In the genomic region with DNA sequence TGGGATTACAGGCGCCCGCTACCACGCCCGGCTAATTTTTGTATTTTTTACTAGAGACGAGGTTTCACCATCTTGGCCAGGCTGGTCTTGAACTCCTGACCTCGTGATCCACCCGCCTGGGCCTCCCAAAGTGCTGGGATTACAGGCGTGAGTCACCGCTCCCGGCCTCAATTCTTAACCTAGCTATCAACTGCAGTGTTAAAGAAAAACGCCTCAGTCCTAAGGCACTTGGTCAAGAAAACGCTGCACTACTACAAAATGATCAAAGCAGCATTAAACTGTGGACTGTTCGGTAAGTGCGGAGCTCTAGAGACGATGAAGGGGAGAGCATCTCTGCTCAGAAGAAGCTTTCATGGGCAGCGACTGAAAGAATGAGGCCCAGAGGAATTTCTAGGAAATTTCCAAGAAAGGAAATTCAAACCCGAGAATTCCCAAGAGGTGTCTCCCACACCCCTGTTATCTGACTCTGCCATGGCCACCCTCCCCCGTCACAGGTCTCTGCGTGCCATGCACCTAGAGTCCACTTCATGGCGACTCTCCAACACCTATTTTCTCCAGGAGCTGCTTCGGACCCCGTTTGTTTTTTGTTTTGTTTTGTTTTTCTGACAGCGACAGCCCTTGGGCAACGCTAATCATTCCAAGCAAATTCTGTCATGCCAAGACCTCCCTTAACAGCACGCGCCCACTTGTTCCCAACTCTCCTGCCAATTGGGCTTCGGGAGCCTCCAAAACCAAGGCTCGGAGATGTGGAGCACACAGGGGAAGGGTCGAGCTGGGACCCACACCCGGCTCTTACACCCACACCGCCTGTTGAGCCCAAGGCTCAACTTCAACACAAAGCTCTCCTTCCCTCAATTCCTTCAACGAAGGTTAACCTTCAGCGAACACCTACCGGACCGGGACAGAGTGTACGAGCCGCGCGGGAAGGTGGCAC, we compare ENCODE assay signal across 10 cellular contexts. TPM values are rescaled to one million over a fixed set of nuclear protein-coding genes. Genes with fewer than 3 reads are reported as not detected.
DNase-seq lines count a peak whose midpoint lies in the region; ATAC-seq, FAIRE-seq and TF ChIP-seq lines count a peak whose summit lies in the region.
"Not testable (repeated sequence)": the region's sequence is repeated elsewhere in the genome, so short reads cannot be mapped to it uniquely, and the experiment has no call there.
"Had no signal": no experiment of that assay in that cellular context is flagged by ENCODE, and none has a peak within 500 bp of the region (broad histone marks: within the 10 kb centered on the region; RNA-seq: fewer than 3 reads in every experiment).

No MANE protein-coding gene starts in this region.

- not testable (repeated sequence) for H3K23ac ChIP-seq in H1 (ENCODE audit: insufficient read length)

- not testable (repeated sequence) for TF ChIP-seq EP300 in H1 (IDR thresholded peaks at IDR 0.05; ENCODE audit: borderline replicate concordance in 1 of 2, low read depth in 2 of 2, low read length in 2 of 2)

- H3K14ac ChIP-seq in H1 (ENCODE audit: insufficient read length) = not testable (repeated sequence)

- not testable (repeated sequence) for H3K9me3 ChIP-seq in H1 (ENCODE audit: insufficient read depth in 2 of 2, low read depth in 1 of 2, low read length in 1 of 2); neural progenitor cell (ENCODE audit: low read depth); testis

- H3K27me3 ChIP-seq in H1 (replicated peaks in 1 of 4; ENCODE audit: control insufficient read depth in 3 of 4, extremely low read depth in 1 of 4, insufficient read depth in 3 of 4, low read length in 3 of 4); neural progenitor cell; testis: not testable (repeated sequence)

- ATAC-seq in activated naive CD4-positive, alpha-beta T cell treated with anti-CD3 and anti-CD28 coated beads, Interleukin-2, amount 50 U/mL, for 72 hours = not testable (repeated sequence)

- peak overlapping the region; percentile 85 for H2BK5ac ChIP-seq in H1 (ENCODE audit: low read depth, low read length)

- not testable (repeated sequence) for H4K20me1 ChIP-seq in H1 (replicated peaks in 1 of 2; ENCODE audit: control insufficient read depth in 1 of 2, insufficient read depth in 2 of 2, low read length in 2 of 2)
- H4K20me1 ChIP-seq in neural progenitor cell (ENCODE audit: low read depth) = peaks cover 19% of the 10 kb centered on the region

- H3K18ac ChIP-seq in H1 (ENCODE audit: extremely low read depth, low read length) = peak overlapping the region; percentile 48; the same call in 1 of the 2 replicates

- not testable (repeated sequence) for H3K23me2 ChIP-seq in H1 (ENCODE audit: low read depth, low read length)

- H3K27ac Mint-ChIP-seq in CD14-positive monocyte (peak overlapping the region; percentile 88 to 97 (median 92)), immature natural killer cell (peak overlapping the region; percentile 85 to 97 (median 90)), neural progenitor cell (peak overlapping the region; percentile 74)
- peak overlapping the region; percentile 97 to 98 for H3K27ac Mint-ChIP-seq in activated naive CD4-positive, alpha-beta T cell treated with anti-CD3 and anti-CD28 coated beads, Interleukin-2, amount 50 U/mL, for 72 hours

- 0 out of 2 replicates have a peak overlapping the region, but pooled peaks have one; percentile 50 for H2BK12ac ChIP-seq in H1 (ENCODE audit: low read depth, low read length)

- not testable (repeated sequence) for TF ChIP-seq RAD21 in H1 (IDR thresholded peaks at IDR 0.05 in 1 of 2, conservative IDR thresholded peaks at IDR 0.05 in 1 of 2; ENCODE audit: low read depth in 2 of 2, low read length in 2 of 2)

- not testable (repeated sequence) for H3K4me1 ChIP-seq in H1 (replicated peaks in 1 of 4; ENCODE audit: control insufficient read depth in 3 of 4, insufficient read depth in 4 of 4, low read length in 3 of 4)
- H3K4me1 ChIP-seq in neural progenitor cell (peaks cover 20% of the 10 kb centered on the region), testis (peaks cover 23% of the 10 kb centered on the region)

- H3K27ac ChIP-seq in RWPE1 (peak overlapping the region; percentile 89), H1 (ENCODE audit: low read depth, low read length) (peak overlapping the region; percentile 91), neural progenitor cell (peak overlapping the region; percentile 42), testis (peak overlapping the region; percentile 78 to 87)

- CTCF ChIA-PET in RWPE1 (lab: Yijun Ruan, JAX) (interaction anchor here (0.5 to 0.7 kb wide), 3 partner anchors 25 to 158 kb away, joined by 3 read pairs; no protein-coding TSS in a partner anchor), H1 (lab: Charles Lee; ENCODE audit: partially characterized antibody) (interaction anchor here (0.6 to 3.9 kb wide), 9 partner anchors 10 to 166 kb away, joined by 3 to 28 read pairs (median 3); no protein-coding TSS in a partner anchor)

- H2BK120ac ChIP-seq in H1 (replicated peaks; ENCODE audit: low read depth, low read length) = not testable (repeated sequence)

- H3K36me3 ChIP-seq in H1 (ENCODE audit: control insufficient read depth in 2 of 4, insufficient read depth in 4 of 4, low read length in 3 of 4) = peaks cover 0 to 11% (median 3%) of the 10 kb centered on the region in 4 experiments; a peak in 4 of 8 replicates
- H3K36me3 ChIP-seq in neural progenitor cell; testis (ENCODE audit: low read depth, missing control alignments): not testable (repeated sequence)

- H3K56ac ChIP-seq in H1 (replicated peaks; ENCODE audit: insufficient read length, low read depth, low read length) = peak overlapping the region; percentile 30

- intact Hi-C loops in CD14-positive monocyte (cut with micrococcal nuclease) (loop anchor here in 1 of 2 donors (2.0 to 10.0 kb wide), 2 partner anchors 164 to 306 kb away; no protein-coding TSS in a partner anchor), testis (cut with DNase I; ENCODE audit: low total_unique reads) (loop anchor here (5.0 kb wide), 1 partner anchor 157 kb away; no protein-coding TSS in a partner anchor)

- H3K79me2 ChIP-seq in H1 (ENCODE audit: control insufficient read depth in 1 of 2, insufficient read depth in 2 of 2, low read length in 2 of 2) (peaks cover 14 to 56% of the 10 kb centered on the region in 2 experiments), neural progenitor cell (ENCODE audit: low read depth) (peaks cover 62% of the 10 kb centered on the region)

- H2BK20ac ChIP-seq in H1 (ENCODE audit: low read length) = not testable (repeated sequence)

- H3K9me3 Mint-ChIP-seq in CD14-positive monocyte; activated naive CD4-positive, alpha-beta T cell treated with anti-CD3 and anti-CD28 coated beads, Interleukin-2, amount 50 U/mL, for 72 hours; immature natural killer cell; neural progenitor cell: not testable (repeated sequence)

- H3K36me3 Mint-ChIP-seq in CD14-positive monocyte, immature natural killer cell, neural progenitor cell: not testable (repeated sequence)
- peaks cover 12 to 22% of the 10 kb centered on the region in 2 donors for H3K36me3 Mint-ChIP-seq in activated naive CD4-positive, alpha-beta T cell treated with anti-CD3 and anti-CD28 coated beads, Interleukin-2, amount 50 U/mL, for 72 hours

- H2BK15ac ChIP-seq in H1 (ENCODE audit: low read length) = not testable (repeated sequence)

- H2AK5ac ChIP-seq in H1 (ENCODE audit: low read depth, low read length) = peak overlapping the region; percentile 90; the same call in 1 of the 2 replicates

- TF ChIP-seq POLR2A in H1 (IDR thresholded peaks at IDR 0.05; ENCODE audit: control extremely low read depth in 1 of 2, low read depth in 2 of 2, low read length in 2 of 2); testis (IDR thresholded peaks at IDR 0.05): not testable (repeated sequence)

- H3F3A ChIP-seq in neural progenitor cell (ENCODE audit: low read depth) = peaks cover 12% of the 10 kb centered on the region

- not testable (repeated sequence) for H3K4ac ChIP-seq in H1 (replicated peaks; ENCODE audit: insufficient read length, low read depth, low read length)

- FAIRE-seq in H1 (lab: Jason Lieb, UNC) = not testable (repeated sequence)

- peak overlapping the region; percentile 88 to 99 (median 98) for H3K4me3 ChIP-seq in H1 (ENCODE audit: extremely low read depth in 1 of 4, insufficient read depth in 2 of 4, low read depth in 3 of 4, low read length in 4 of 4)
- peak overlapping the region; percentile 93 for H3K4me3 ChIP-seq in neural progenitor cell
- peak overlapping the region; percentile 89 to 91 for H3K4me3 ChIP-seq in testis

- H3K4me3 Mint-ChIP-seq in CD14-positive monocyte (peak overlapping the region; percentile 83 to 92), immature natural killer cell (peak overlapping the region; percentile 85 to 92 (median 89)), neural progenitor cell (peak overlapping the region; percentile 98)

- POLR2A ChIA-PET in RWPE1 (lab: Yijun Ruan, JAX; ENCODE audit: low non-redundant PET) = interaction anchor here (0.6 to 1.6 kb wide), 2 partner anchors 43 to 162 kb away, joined by 5 to 6 read pairs; partner anchors contain the start of gene IMP4
- POLR2A ChIA-PET in H1 (lab: Charles Lee; ENCODE audit: partially characterized antibody) = interaction anchor here (0.9 to 3.5 kb wide), 11 partner anchors 10 to 175 kb away, joined by 3 to 23 read pairs (median 4); partner anchors contain the start of genes CCDC74B, IMP4 and PTPN18

- H4K91ac ChIP-seq in H1 (replicated peaks; ENCODE audit: insufficient read length, low read length) = not testable (repeated sequence)

- H4K8ac ChIP-seq in H1 (ENCODE audit: extremely low read depth, insufficient read depth, low read length) = peak overlapping the region; percentile 100

- not testable (repeated sequence) for DNase-seq in CD14-positive monocyte (ENCODE audit: low spot score); RWPE1 (ENCODE audit: low spot score); activated naive CD4-positive, alpha-beta T cell treated with anti-CD3 and anti-CD28 coated beads, Interleukin-2, amount 50 U/mL, for 72 hours (ENCODE audit: low spot score in 2 of 2); H1 (ENCODE audit: low read depth in 1 of 2, low spot score in 2 of 2); immature natural killer cell; neural progenitor cell (ENCODE audit: low spot score); testis
- peak; percentile 7 for DNase-seq in HT-29 (ENCODE audit: low spot score)

- H3K27me3 Mint-ChIP-seq in CD14-positive monocyte (ENCODE audit: low read depth in 3 of 3); neural progenitor cell (ENCODE audit: insufficient read depth, low read depth): not testable (repeated sequence)
- peaks cover 4 to 10% (median 5%) of the 10 kb centered on the region in 3 donors for H3K27me3 Mint-ChIP-seq in immature natural killer cell (ENCODE audit: low read depth in 3 of 3)

- peak overlapping the region; percentile 51 for H4K5ac ChIP-seq in H1 (ENCODE audit: insufficient read length, low read depth, low read length)

- H3K79me1 ChIP-seq in H1 (ENCODE audit: low read depth, low read length) = not testable (repeated sequence)

- H3K4me2 ChIP-seq in H1 (ENCODE audit: insufficient read depth in 1 of 2, low read depth in 2 of 2, low read length in 2 of 2) (peak overlapping the region; percentile 78 to 90), neural progenitor cell (peak overlapping the region; percentile 89)

- H2AFZ ChIP-seq in H1 (ENCODE audit: low read length) = not testable (repeated sequence)
- peak overlapping the region; percentile 90 for H2AFZ ChIP-seq in neural progenitor cell (replicated peaks)

- peaks cover 21% of the 10 kb centered on the region for H3K4me1 Mint-ChIP-seq in CD14-positive monocyte
- H3K4me1 Mint-ChIP-seq in immature natural killer cell = peaks cover 25 to 30% of the 10 kb centered on the region in 2 donors
- peaks cover 17% of the 10 kb centered on the region for H3K4me1 Mint-ChIP-seq in neural progenitor cell

- TF ChIP-seq CTCF in CD14-positive monocyte (IDR thresholded peaks at IDR 0.05); RWPE1 (conservative IDR thresholded peaks at IDR 0.05; ENCODE audit: low read depth); H1 (IDR thresholded peaks at IDR 0.05; ENCODE audit: control extremely low read depth in 1 of 3, insufficient read depth in 1 of 3, low read depth in 1 of 3, low read length in 3 of 3); neural progenitor cell (IDR thresholded peaks at IDR 0.05); testis (IDR thresholded peaks at IDR 0.05): not testable (repeated sequence)

- H3K9ac ChIP-seq in H1 (replicated peaks in 1 of 4; ENCODE audit: extremely low read depth in 1 of 4, low read depth in 3 of 4, low read length in 3 of 4) = peak overlapping the region; percentile 90 to 99 (median 96)
- peak overlapping the region; percentile 95 for H3K9ac ChIP-seq in neural progenitor cell

- 30% methylated on average over 39 of the region's 39 CpGs; no CpG with 5 or more reads in 1 of the 2 experiments for WGBS in H1 (ENCODE audit: extremely low coverage in 1 of 2, insufficient coverage in 1 of 2, insufficient read length in 1 of 2, insufficient replicate concordance in 2 of 2, low coverage in 1 of 2, low lambda C conversion rate in 2 of 2, missing lambda C conversion rate in 1 of 2), 2 experiments
- 17 to 21% methylated on average over 38 to 39 of the region's 39 CpGs for WGBS in testis, 2 donors

RNA-seq across cellular contexts. Expression of gene SMPD4, which starts 0.7 kb away (rescaled TPM):
- 10 to 100 TPM; 10.5 to 14.2 TPM for polyA plus RNA-seq in CD14-positive monocyte
- total RNA-seq in HT-29 (2014; rRNA removed; shearing (Covaris generic)) = 71.3 and 76.3 TPM in 2 replicates
- total RNA-seq in activated naive CD4-positive, alpha-beta T cell treated with anti-CD3 and anti-CD28 coated beads, Interleukin-2, amount 50 U/mL, for 72 hours = 10 to 100 TPM; 80.4 to 91.7 TPM
- total RNA-seq in H1 (2021; fragmentation: NEBNext Ultra II Directional; extraction: Animal tissue kit (Norgen Biotek cat#: 25700)) = 96.3 and 102 TPM in 2 replicates
- 106 and 155 TPM in 2 replicates for polyA plus RNA-seq in H1 (2011; rRNA removed)
- 62.6 TPM for polyA plus RNA-seq in H1 (2011; cell fraction: cytosol; rRNA removed)
- 204 TPM for polyA plus RNA-seq in H1 (2011; cell fraction: nucleus; rRNA removed)
- polyA plus RNA-seq in H1 (2012, experiment 1 of 2) = 68.3 to 97.8 TPM (median 86.5 TPM) in 4 replicates
- 93.3 TPM for polyA plus RNA-seq in H1 (2012, experiment 2 of 2)
- polyA plus RNA-seq in H1 (2013, experiment 1 of 2) = 57.2 TPM
- polyA plus RNA-seq in H1 (2013, experiment 2 of 2) = 55.6 TPM
- 74.1 and 83.1 TPM in 2 replicates for polyA minus RNA-seq in H1 (2011; rRNA and poly(A)+ RNA removed)
- polyA minus RNA-seq in H1 (2011; cell fraction: cytosol; rRNA and poly(A)+ RNA removed) = 79.6 TPM
- 85.5 TPM for polyA minus RNA-seq in H1 (2011; cell fraction: nucleus; rRNA and poly(A)+ RNA removed)
- polyA plus RNA-seq in immature natural killer cell = 10 to 100 TPM; 15.6 to 39.6 (median 21.2) TPM
- 23.6 and 45.1 TPM in 2 replicates for total RNA-seq in neural progenitor cell (ENCODE audit: low replicate concordance)
- total RNA-seq in testis = 100 to 1,000 TPM; 101 to 121 TPM
- polyA plus RNA-seq in testis (ENCODE audit: insufficient read depth, low read depth, low replicate concordance) = 89.0 TPM

RNA-seq across cellular contexts. Expression of gene MZT2B, which starts 1.4 kb away (rescaled TPM):
- polyA plus RNA-seq in CD14-positive monocyte (10 to 100 TPM; 64.9 to 66.8 TPM), H1 (2011; rRNA removed) (90.3 and 138 TPM in 2 replicates), immature natural killer cell (100 to 1,000 TPM; 183 to 199 (median 189) TPM), testis (ENCODE audit: insufficient read depth, low read depth, low replicate concordance) (264 TPM)
- 375 and 414 TPM in 2 replicates for total RNA-seq in HT-29 (2014; rRNA removed; shearing (Covaris generic))
- total RNA-seq in activated naive CD4-positive, alpha-beta T cell treated with anti-CD3 and anti-CD28 coated beads, Interleukin-2, amount 50 U/mL, for 72 hours = 100 to 1,000 TPM; 392 to 450 TPM
- 151 and 167 TPM in 2 replicates for total RNA-seq in H1 (2021; fragmentation: NEBNext Ultra II Directional; extraction: Animal tissue kit (Norgen Biotek cat#: 25700))
- 120 TPM for polyA plus RNA-seq in H1 (2011; cell fraction: cytosol; rRNA removed)
- polyA plus RNA-seq in H1 (2011; cell fraction: nucleus; rRNA removed) = 75.4 TPM
- polyA plus RNA-seq in H1 (2012, experiment 1 of 2) = 118 to 166 TPM (median 139 TPM) in 4 replicates
- polyA plus RNA-seq in H1 (2012, experiment 2 of 2) = 92.5 TPM
- polyA plus RNA-seq in H1 (2013, experiment 1 of 2) = 178 TPM
- 186 TPM for polyA plus RNA-seq in H1 (2013, experiment 2 of 2)
- polyA minus RNA-seq in H1 (2011; rRNA and poly(A)+ RNA removed) = 4.2 and 6.2 TPM in 2 replicates
- polyA minus RNA-seq in H1 (2011; cell fraction: cytosol; rRNA and poly(A)+ RNA removed) = 53.9 TPM
- 45.9 TPM for polyA minus RNA-seq in H1 (2011; cell fraction: nucleus; rRNA and poly(A)+ RNA removed)
- total RNA-seq in neural progenitor cell (ENCODE audit: low replicate concordance) (21.4 and 91.8 TPM in 2 replicates), testis (100 to 1,000 TPM; 132 to 137 TPM)

RNA-seq across cellular contexts. Expression of gene TUBA3E, which starts 17.6 kb away (rescaled TPM):
- polyA plus RNA-seq in CD14-positive monocyte (not detected), H1 (2011; rRNA removed) (not detected in 2 replicates), immature natural killer cell (not detected), testis (ENCODE audit: insufficient read depth, low read depth, low replicate concordance) (386 TPM)
- total RNA-seq in HT-29 (2014; rRNA removed; shearing (Covaris generic)) = not detected in 2 replicates
- not detected for total RNA-seq in activated naive CD4-positive, alpha-beta T cell treated with anti-CD3 and anti-CD28 coated beads, Interleukin-2, amount 50 U/mL, for 72 hours
- not detected in 2 replicates for total RNA-seq in H1 (2021; fragmentation: NEBNext Ultra II Directional; extraction: Animal tissue kit (Norgen Biotek cat#: 25700))
- not detected for polyA plus RNA-seq in H1 (2011; cell fraction: cytosol; rRNA removed)
- polyA plus RNA-seq in H1 (2011; cell fraction: nucleus; rRNA removed) = not detected
- polyA plus RNA-seq in H1 (2012, experiment 1 of 2) = not detected in 4 replicates
- not detected for polyA plus RNA-seq in H1 (2012, experiment 2 of 2)
- polyA plus RNA-seq in H1 (2013, experiment 1 of 2) = not detected
- polyA plus RNA-seq in H1 (2013, experiment 2 of 2) = not detected
- polyA minus RNA-seq in H1 (2011; rRNA and poly(A)+ RNA removed) = not detected in 2 replicates
- not detected for polyA minus RNA-seq in H1 (2011; cell fraction: cytosol; rRNA and poly(A)+ RNA removed)
- polyA minus RNA-seq in H1 (2011; cell fraction: nucleus; rRNA and poly(A)+ RNA removed) = not detected
- total RNA-seq in neural progenitor cell (ENCODE audit: low replicate concordance) (not detected in 2 replicates), testis (100 to 1,000 TPM; 129 to 141 TPM)
- total RNA-seq: cerebellum, left colon had no signal

RNA-seq across cellular contexts. Expression of gene CCDC74B, which starts 35.8 kb away (rescaled TPM):
- not detected for polyA plus RNA-seq in CD14-positive monocyte
- 0.33 and 2.0 TPM in 2 replicates for total RNA-seq in HT-29 (2014; rRNA removed; shearing (Covaris generic))
- 1 to 10 TPM; 1.7 to 2.8 TPM for total RNA-seq in activated naive CD4-positive, alpha-beta T cell treated with anti-CD3 and anti-CD28 coated beads, Interleukin-2, amount 50 U/mL, for 72 hours
- 4.3 and 6.7 TPM in 2 replicates for total RNA-seq in H1 (2021; fragmentation: NEBNext Ultra II Directional; extraction: Animal tissue kit (Norgen Biotek cat#: 25700))
- polyA plus RNA-seq in H1 (2011; rRNA removed) = 6.4 and 8.1 TPM in 2 replicates
- polyA plus RNA-seq in H1 (2011; cell fraction: cytosol; rRNA removed) = 8.2 TPM
- polyA plus RNA-seq in H1 (2011; cell fraction: nucleus; rRNA removed) = 40.1 TPM
- polyA plus RNA-seq in H1 (2012, experiment 1 of 2) = 3.6 to 8.2 TPM (median 6.2 TPM) in 4 replicates
- polyA plus RNA-seq in H1 (2012, experiment 2 of 2) = 4.0 TPM
- polyA plus RNA-seq in H1 (2013, experiment 1 of 2) = 5.0 TPM
- polyA plus RNA-seq in H1 (2013, experiment 2 of 2) = 5.1 TPM
- polyA minus RNA-seq in H1 (2011; rRNA and poly(A)+ RNA removed) = 2.2 and 2.5 TPM in 2 replicates
- polyA minus RNA-seq in H1 (2011; cell fraction: cytosol; rRNA and poly(A)+ RNA removed) = 4.3 TPM
- 6.4 TPM for polyA minus RNA-seq in H1 (2011; cell fraction: nucleus; rRNA and poly(A)+ RNA removed)
- under 1 TPM in 1 of 3 donors, not detected in 2; 0.36 TPM for polyA plus RNA-seq in immature natural killer cell
- total RNA-seq in neural progenitor cell (ENCODE audit: low replicate concordance) = 8.8 and 13.8 TPM in 2 replicates
- 100 to 1,000 TPM in 1 of 2 donors, 10 to 100 TPM in 1; 72.6 to 117 TPM for total RNA-seq in testis
- 140 TPM for polyA plus RNA-seq in testis (ENCODE audit: insufficient read depth, low read depth, low replicate concordance)

RNA-seq across cellular contexts. Expression of gene POTEF, which starts 51.6 kb away (rescaled TPM):
- polyA plus RNA-seq in CD14-positive monocyte (not detected), H1 (2011; rRNA removed) (0.36 and 0.60 TPM in 2 replicates), immature natural killer cell (not detected), testis (ENCODE audit: insufficient read depth, low read depth, low replicate concordance) (10.3 TPM)
- 0.60 and 0.61 TPM in 2 replicates for total RNA-seq in HT-29 (2014; rRNA removed; shearing (Covaris generic))
- not detected for total RNA-seq in activated naive CD4-positive, alpha-beta T cell treated with anti-CD3 and anti-CD28 coated beads, Interleukin-2, amount 50 U/mL, for 72 hours
- total RNA-seq in H1 (2021; fragmentation: NEBNext Ultra II Directional; extraction: Animal tissue kit (Norgen Biotek cat#: 25700)) = 0.15 and 0.24 TPM in 2 replicates
- 0.44 TPM for polyA plus RNA-seq in H1 (2011; cell fraction: cytosol; rRNA removed)
- polyA plus RNA-seq in H1 (2011; cell fraction: nucleus; rRNA removed) = 6.1 TPM
- 0.29 to 0.57 TPM (median 0.44 TPM) in 4 replicates for polyA plus RNA-seq in H1 (2012, experiment 1 of 2)
- polyA plus RNA-seq in H1 (2012, experiment 2 of 2) = not detected
- polyA plus RNA-seq in H1 (2013, experiment 1 of 2) = 0.06 TPM
- 0.06 TPM for polyA plus RNA-seq in H1 (2013, experiment 2 of 2)
- 9.9 and 10.1 TPM in 2 replicates for polyA minus RNA-seq in H1 (2011; rRNA and poly(A)+ RNA removed)
- polyA minus RNA-seq in H1 (2011; cell fraction: cytosol; rRNA and poly(A)+ RNA removed) = 2.1 TPM
- 18.7 TPM for polyA minus RNA-seq in H1 (2011; cell fraction: nucleus; rRNA and poly(A)+ RNA removed)
- total RNA-seq in neural progenitor cell (ENCODE audit: low replicate concordance) (15.1 and 17.6 TPM in 2 replicates), testis (10 to 100 TPM; 56.9 to 88.4 TPM)
- total RNA-seq: left colon had no signal

Comparison
In these comparisons a context has a peak if more than half of its experiments do, and no peak if none do; other contexts are left out.
1. RNA of gene TUBA3E, which starts 17.6 kb away (total RNA-seq): 129 to 141 TPM in testis; not detected in H1, not detected in HT-29, not detected in activated naive CD4-positive, alpha-beta T cell treated with anti-CD3 and anti-CD28 coated beads, Interleukin-2, amount 50 U/mL, for 72 hours and not detected in neural progenitor cell; every median in the first group is over 100 times any median in the second.
2. Peak in every context shown above with its lines, with median percentiles within 50 percentile points of each other: H3K27ac Mint-ChIP-seq, H3K4me3 Mint-ChIP-seq, H3K27ac ChIP-seq and H3K4me3 ChIP-seq.